In genomic region chr14:70808402-70809237, GRCh38 we compare ENCODE assay signal across 1 cellular context.
TF ChIP-seq lines count a peak whose summit lies in the region.

No MANE protein-coding gene starts in this region.

TF ChIP-seq in HEK293, 187 proteins besides CTCF, POLR2A, EP300 and RAD21 (continued from another document and continues in another):
- TF ChIP-seq ZNF692 (tag by site-specific recombination; IDR thresholded peaks at IDR 0.05) (peak; percentile 96), ZNF670 (tag by site-specific recombination; IDR thresholded peaks at IDR 0.05; ENCODE audit: low read depth) (no peak), ZNF112 (tag by site-specific recombination; IDR thresholded peaks at IDR 0.05) (no peak), ZBTB17 (tag by site-specific recombination; IDR thresholded peaks at IDR 0.05) (no peak), GFI1B (tag by site-specific recombination; IDR thresholded peaks at IDR 0.05) (no peak), MEIS1 (CRISPR knock-in tag; IDR thresholded peaks at IDR 0.05; ENCODE audit: borderline replicate concordance) (no peak), PBX3 (CRISPR knock-in tag; IDR thresholded peaks at IDR 0.05) (no peak), ZNF658 (tag by site-specific recombination; IDR thresholded peaks at IDR 0.05) (no peak), ZNF624 (tag by site-specific recombination; IDR thresholded peaks at IDR 0.05) (no peak), FEZF1 (tag by site-specific recombination; IDR thresholded peaks at IDR 0.05) (no peak), HIC1 (tag by site-specific recombination; IDR thresholded peaks at IDR 0.05) (no peak), ZNF24 (tag by site-specific recombination; IDR thresholded peaks at IDR 0.05) (no peak), PRDM1 (tag by site-specific recombination; IDR thresholded peaks at IDR 0.05) (no peak), ZNF629 (tag by site-specific recombination; IDR thresholded peaks at IDR 0.05) (no peak), ATF2 (tag by site-specific recombination; IDR thresholded peaks at IDR 0.05; ENCODE audit: low read depth) (no peak), ZNF571 (tag by site-specific recombination; IDR thresholded peaks at IDR 0.05) (no peak), OVOL3 (tag by site-specific recombination; IDR thresholded peaks at IDR 0.05) (no peak), ZFHX2 (tag by site-specific recombination; conservative IDR thresholded peaks at IDR 0.05) (peak; percentile 62; the same call in 1 of the 2 replicates), KLF8 (tag by site-specific recombination; IDR thresholded peaks at IDR 0.05) (no peak), TSHZ1 (tag by site-specific recombination; IDR thresholded peaks at IDR 0.05; ENCODE audit: borderline replicate concordance) (no peak), ZNF776 (tag by site-specific recombination; IDR thresholded peaks at IDR 0.05; ENCODE audit: borderline replicate concordance) (no peak), ZNF157 (tag by site-specific recombination; IDR thresholded peaks at IDR 0.05) (no peak), HOXD13 (CRISPR knock-in tag; IDR thresholded peaks at IDR 0.05; ENCODE audit: borderline replicate concordance) (no peak), REST (tag by site-specific recombination; IDR thresholded peaks at IDR 0.05) (peak; percentile 29; the same call in 1 of the 2 replicates), PRDM2 (tag by site-specific recombination; IDR thresholded peaks at IDR 0.05; ENCODE audit: borderline replicate concordance) (no peak), KLF10 (tag by site-specific recombination; IDR thresholded peaks at IDR 0.05) (no peak), ZNF610 (tag by site-specific recombination; IDR thresholded peaks at IDR 0.05; ENCODE audit: borderline replicate concordance) (no peak), ZNF561 (tag by site-specific recombination; IDR thresholded peaks at IDR 0.05; ENCODE audit: borderline replicate concordance) (no peak), ZBTB21 (tag by site-specific recombination; IDR thresholded peaks at IDR 0.05) (no peak), ZFP3 (tag by site-specific recombination; IDR thresholded peaks at IDR 0.05; ENCODE audit: low read depth) (no peak), SP2 (tag by site-specific recombination; IDR thresholded peaks at IDR 0.05) (no peak; the same call in 1 of the 2 replicates), ZNF132 (tag by site-specific recombination; IDR thresholded peaks at IDR 0.05; ENCODE audit: borderline replicate concordance) (no peak), KLF17 (tag by site-specific recombination; IDR thresholded peaks at IDR 0.05) (0 out of 2 replicates have a peak, but pooled peaks have one; percentile 33), ZNF362 (tag by site-specific recombination; IDR thresholded peaks at IDR 0.05) (no peak), GLI2 (tag by site-specific recombination; IDR thresholded peaks at IDR 0.05; ENCODE audit: borderline replicate concordance, low read depth) (no peak), ZNF174 (tag by site-specific recombination; IDR thresholded peaks at IDR 0.05) (no peak), ZNF792 (tag by site-specific recombination; IDR thresholded peaks at IDR 0.05) (no peak), ZNF16 (tag by site-specific recombination; IDR thresholded peaks at IDR 0.05; ENCODE audit: low read depth) (no peak), ZNF175 (tag by site-specific recombination; IDR thresholded peaks at IDR 0.05) (no peak)
